In the genomic region with DNA sequence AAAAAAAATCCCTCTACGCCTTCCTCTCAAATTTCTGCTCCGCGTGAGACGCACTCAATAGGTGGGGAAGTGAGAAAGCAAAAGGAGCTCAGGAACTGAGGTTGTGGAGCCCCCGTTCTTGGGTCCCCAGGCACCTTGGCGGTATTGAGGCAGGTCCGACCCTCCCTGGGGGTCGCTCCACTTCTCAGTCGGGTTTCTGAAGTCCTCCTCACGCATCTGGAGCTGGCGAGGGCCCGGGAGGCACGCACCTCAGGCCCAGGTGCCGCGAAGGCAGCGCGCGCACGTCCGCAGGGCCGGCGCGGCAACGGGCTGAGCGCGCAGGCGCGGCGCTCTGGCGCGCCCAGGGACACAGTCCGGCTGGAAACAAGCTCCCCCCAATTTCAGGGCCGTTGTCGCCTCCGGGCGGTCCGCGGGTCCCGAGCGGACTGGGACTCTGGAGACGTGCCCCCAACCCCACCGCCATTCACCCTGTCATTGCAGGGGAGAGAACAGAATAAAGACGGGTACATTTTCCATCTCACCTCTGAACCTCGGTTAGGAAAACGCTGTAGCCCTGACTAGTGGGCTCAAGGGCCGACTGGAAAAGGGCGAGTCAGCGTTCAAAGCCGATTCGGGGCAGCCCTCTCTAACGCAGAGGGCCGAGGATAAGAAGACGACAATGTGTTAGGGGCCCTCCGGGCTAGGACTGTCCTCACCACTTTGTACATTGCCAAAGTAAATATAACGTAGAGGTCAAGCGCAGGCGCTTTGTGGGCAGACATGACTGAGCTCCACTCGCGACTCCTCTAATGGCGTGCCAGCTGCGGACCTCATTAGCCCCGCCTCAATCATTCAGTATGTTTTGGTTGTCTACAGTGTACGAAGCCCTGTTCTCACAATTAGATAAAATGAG, we compare ENCODE assay signal across 9 cellular contexts. TPM values are rescaled to one million over a fixed set of nuclear protein-coding genes. Genes with fewer than 3 reads are reported as not detected.
A peak's percentile ranks its signal among the peaks of the same experiment; 100 is the strongest.
DNase-seq lines count a peak whose midpoint lies in the region; ATAC-seq, FAIRE-seq and TF ChIP-seq lines count a peak whose summit lies in the region.
"Had no signal": no experiment of that assay in that cellular context is flagged by ENCODE, and none has a peak within 500 bp of the region (broad histone marks: within the 10 kb centered on the region; RNA-seq: fewer than 3 reads in every experiment).

A gene with protein sequence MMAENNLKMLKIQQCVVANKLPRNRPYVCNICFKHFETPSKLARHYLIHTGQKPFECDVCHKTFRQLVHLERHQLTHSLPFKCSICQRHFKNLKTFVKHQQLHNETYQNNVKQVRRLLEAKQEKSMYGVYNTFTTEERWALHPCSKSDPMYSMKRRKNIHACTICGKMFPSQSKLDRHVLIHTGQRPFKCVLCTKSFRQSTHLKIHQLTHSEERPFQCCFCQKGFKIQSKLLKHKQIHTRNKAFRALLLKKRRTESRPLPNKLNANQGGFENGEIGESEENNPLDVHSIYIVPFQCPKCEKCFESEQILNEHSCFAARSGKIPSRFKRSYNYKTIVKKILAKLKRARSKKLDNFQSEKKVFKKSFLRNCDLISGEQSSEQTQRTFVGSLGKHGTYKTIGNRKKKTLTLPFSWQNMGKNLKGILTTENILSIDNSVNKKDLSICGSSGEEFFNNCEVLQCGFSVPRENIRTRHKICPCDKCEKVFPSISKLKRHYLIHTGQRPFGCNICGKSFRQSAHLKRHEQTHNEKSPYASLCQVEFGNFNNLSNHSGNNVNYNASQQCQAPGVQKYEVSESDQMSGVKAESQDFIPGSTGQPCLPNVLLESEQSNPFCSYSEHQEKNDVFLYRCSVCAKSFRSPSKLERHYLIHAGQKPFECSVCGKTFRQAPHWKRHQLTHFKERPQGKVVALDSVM (minus strand): TSS at position 306 of the 892 bp plus-strand sequence. CDS start 4,853 bp downstream, outside the sequence.

- TF ChIP-seq POLR2A in GM19193 (IDR thresholded peaks at IDR 0.05; ENCODE audit: extremely low read depth, insufficient read depth, insufficient read length) (peak; percentile 97), HepG2 (IDR thresholded peaks at IDR 0.05; ENCODE audit: insufficient read depth in 1 of 2, low read depth in 2 of 2, low read length in 2 of 2) (peak; percentile 80 to 82)

- CTCF ChIA-PET in HepG2 (lab: Yijun Ruan, JAX; ENCODE audit: low intra/inter-chr PET ratio, low total read pairs), result no interaction called here

- H3K27me3 ChIP-seq in HepG2 (ENCODE audit: control insufficient read depth in 1 of 2, insufficient read depth in 2 of 2, low read length in 2 of 2), result no peaks in the 10 kb centered on the region; a peak in 2 of 5 replicates

- H3K36me3 ChIP-seq in HepG2 (replicated peaks in 1 of 2; ENCODE audit: control insufficient read depth in 1 of 2, insufficient read depth in 2 of 2, low read length in 2 of 2), result peaks cover 0 to 11% of the 10 kb centered on the region in 2 experiments; a peak in 3 of 5 replicates

- TF ChIP-seq RAD21 in HepG2 (CRISPR knock-in tag; IDR thresholded peaks at IDR 0.05), result peak; percentile 45

- DNase-seq in AML-193 (lab: John Stamatoyannopoulos, UW) (peak; percentile 59 to 63), NCI-H524 (lab: John Stamatoyannopoulos, UW) (peak; percentile 78 to 86), dedifferentiated amniotic fluid mesenchymal stem cell (ENCODE audit: extremely low spot score) (peak; percentile 63), HepG2 (ENCODE audit: low spot score) (peak; percentile 64)
- DNase-seq in activated CD4-positive, alpha-beta T cell treated with anti-CD3 and anti-CD28 coated beads, Interleukin-2, amount 50 U/mL, for 1 hour, result peak; percentile 79
- peak; percentile 80 to 85 for DNase-seq in stimulated activated CD4-positive, alpha-beta T cell treated with anti-CD3 and anti-CD28 coated beads, Interleukin-2, amount 100 ng/mL, for 48 hours

- H3K4me2 ChIP-seq in HepG2 (ENCODE audit: low read depth, low read length), result peak within 1 kb of the TSS; percentile 87

- peak within 1 kb of the TSS; percentile 96 for H3K27ac ChIP-seq in HepG2 (ENCODE audit: extremely low read length, insufficient read depth, low read length)

- POLR2A ChIA-PET in HepG2 (lab: Yijun Ruan, JAX), result interaction anchor here (0.7 to 3.3 kb wide), 11 partner anchors 11 to 645 kb away, joined by 3 to 125 read pairs (median 5); a partner anchor contains a TSS

- in situ Hi-C loops in HepG2 (cut with HindIII; ENCODE audit: extremely low pct_ligation_motif_present, low pct_unique_long_range_greater_than_20kb), result no loop called here

- TSS peak; percentile 93 for BruUV-seq in HepG2 (replicated peaks; lab: Mats Ljungman, UMichigan)

- H3K79me2 ChIP-seq in HepG2 (ENCODE audit: insufficient read depth, low read length), result peaks cover 45% of the 10 kb centered on the region

- TF ChIP-seq EP300 in HepG2 (IDR thresholded peaks at IDR 0.05; ENCODE audit: low read depth in 2 of 2, low read length in 2 of 2), result no peak
- TF ChIP-seq EP300 in HepG2 (CRISPR knock-in tag; IDR thresholded peaks at IDR 0.05; ENCODE audit: borderline replicate concordance), result no peak; the same call in 1 of the 2 replicates

- intact Hi-C loops in HepG2 (cut with micrococcal nuclease; ENCODE audit: unreplicated experiment), result loop anchor here (1.0 kb wide), 1 partner anchor 19 kb away; a partner anchor contains a TSS

- peak within 1 kb of the TSS; percentile 97 for H2AFZ ChIP-seq in HepG2 (ENCODE audit: low read length)

- FAIRE-seq in HepG2 (lab: Jason Lieb, UNC), result peak; percentile 37
- FAIRE-seq: colon had no signal

- peak within 1 kb of the TSS; percentile 98 for H3K9ac ChIP-seq in HepG2 (ENCODE audit: insufficient read depth, low read depth, low read length)

- TF ChIP-seq CTCF in HepG2 (CRISPR knock-in tag; IDR thresholded peaks at IDR 0.05), result peak; percentile 33

- peak within 1 kb of the TSS; percentile 70 to 95 (median 76) for H3K4me3 ChIP-seq in HepG2 (replicated peaks in 1 of 3; ENCODE audit: insufficient read depth in 1 of 3, low read depth in 2 of 3, low read length in 3 of 3)

- no peaks in the 10 kb centered on the region for H3K9me3 ChIP-seq in HepG2 (ENCODE audit: low read length)

- peaks cover 45% of the 10 kb centered on the region for H3K4me1 ChIP-seq in HepG2 (ENCODE audit: insufficient read depth, low read length)

- peak; percentile 87 for ATAC-seq in HG03432 (IDR thresholded peaks at IDR 0.05; ENCODE audit: unreplicated experiment)
- peak; percentile 92 for ATAC-seq in HepG2

- 3% methylated on average over 28 of the region's 63 CpGs for WGBS in HepG2 (ENCODE audit: low lambda C conversion rate)

- H4K20me1 ChIP-seq in HepG2 (ENCODE audit: insufficient read depth, low read length), result peaks cover 30% of the 10 kb centered on the region

TF ChIP-seq in HepG2, 621 proteins besides CTCF, POLR2A, EP300 and RAD21 (continues in another document):
- TF ChIP-seq ZNF468 (CRISPR knock-in tag; IDR thresholded peaks at IDR 0.05), result no peak
- TF ChIP-seq, protein P1, sequence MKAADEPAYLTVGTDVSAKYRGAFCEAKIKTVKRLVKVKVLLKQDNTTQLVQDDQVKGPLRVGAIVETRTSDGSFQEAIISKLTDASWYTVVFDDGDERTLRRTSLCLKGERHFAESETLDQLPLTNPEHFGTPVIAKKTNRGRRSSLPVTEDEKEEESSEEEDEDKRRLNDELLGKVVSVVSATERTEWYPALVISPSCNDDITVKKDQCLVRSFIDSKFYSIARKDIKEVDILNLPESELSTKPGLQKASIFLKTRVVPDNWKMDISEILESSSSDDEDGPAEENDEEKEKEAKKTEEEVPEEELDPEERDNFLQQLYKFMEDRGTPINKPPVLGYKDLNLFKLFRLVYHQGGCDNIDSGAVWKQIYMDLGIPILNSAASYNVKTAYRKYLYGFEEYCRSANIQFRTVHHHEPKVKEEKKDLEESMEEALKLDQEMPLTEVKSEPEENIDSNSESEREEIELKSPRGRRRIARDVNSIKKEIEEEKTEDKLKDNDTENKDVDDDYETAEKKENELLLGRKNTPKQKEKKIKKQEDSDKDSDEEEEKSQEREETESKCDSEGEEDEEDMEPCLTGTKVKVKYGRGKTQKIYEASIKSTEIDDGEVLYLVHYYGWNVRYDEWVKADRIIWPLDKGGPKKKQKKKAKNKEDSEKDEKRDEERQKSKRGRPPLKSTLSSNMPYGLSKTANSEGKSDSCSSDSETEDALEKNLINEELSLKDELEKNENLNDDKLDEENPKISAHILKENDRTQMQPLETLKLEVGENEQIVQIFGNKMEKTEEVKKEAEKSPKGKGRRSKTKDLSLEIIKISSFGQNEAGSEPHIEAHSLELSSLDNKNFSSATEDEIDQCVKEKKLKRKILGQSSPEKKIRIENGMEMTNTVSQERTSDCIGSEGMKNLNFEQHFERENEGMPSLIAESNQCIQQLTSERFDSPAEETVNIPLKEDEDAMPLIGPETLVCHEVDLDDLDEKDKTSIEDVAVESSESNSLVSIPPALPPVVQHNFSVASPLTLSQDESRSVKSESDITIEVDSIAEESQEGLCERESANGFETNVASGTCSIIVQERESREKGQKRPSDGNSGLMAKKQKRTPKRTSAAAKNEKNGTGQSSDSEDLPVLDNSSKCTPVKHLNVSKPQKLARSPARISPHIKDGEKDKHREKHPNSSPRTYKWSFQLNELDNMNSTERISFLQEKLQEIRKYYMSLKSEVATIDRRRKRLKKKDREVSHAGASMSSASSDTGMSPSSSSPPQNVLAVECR (CRISPR knock-in tag; IDR thresholded peaks at IDR 0.05; ENCODE audit: borderline replicate concordance), result peak; percentile 85; the same call in 1 of the 2 replicates

RNA-seq across cellular contexts. Expression of the gene that starts here (rescaled TPM):
- total RNA-seq in HepG2 (2016; rRNA removed; fragmentation: Illumina TruSeq; extraction: Trizol), result 33.1 and 79.5 TPM in 2 replicates
- total RNA-seq in HepG2 (2016; cell fraction: cytosol; rRNA removed; fragmentation: Illumina TruSeq; extraction: Trizol; ENCODE audit: low read depth), result 3.2 and 3.5 TPM in 2 replicates
- total RNA-seq in HepG2 (2016; cell fraction: insoluble cytoplasmic fraction; rRNA removed; fragmentation: Illumina TruSeq; extraction: Trizol), result 31.9 and 72.9 TPM in 2 replicates
- 22.3 and 25.2 TPM in 2 replicates for total RNA-seq in HepG2 (2016; cell fraction: membrane; rRNA removed; fragmentation: Illumina TruSeq; extraction: Trizol)
- total RNA-seq in HepG2 (2016; cell fraction: nucleus; rRNA removed; fragmentation: Illumina TruSeq; extraction: Trizol), result 29.2 and 36.6 TPM in 2 replicates
- polyA plus RNA-seq in HepG2 (2011; rRNA removed), result 13.0 and 15.5 TPM in 2 replicates
- polyA plus RNA-seq in HepG2 (2011; cell fraction: cytosol; rRNA removed), result 4.8 and 9.1 TPM in 2 replicates
- polyA plus RNA-seq in HepG2 (2011; cell fraction: nucleus; rRNA removed), result 6.1 and 8.0 TPM in 2 replicates
- polyA plus RNA-seq in HepG2 (2012), result 13.6 and 14.2 TPM in 2 replicates
- polyA plus RNA-seq in HepG2 (2016; cell fraction: cytosol; fragmentation: Illumina TruSeq; extraction: Trizol; ENCODE audit: low read depth), result 1.4 TPM in 2 replicates
- polyA plus RNA-seq in HepG2 (2016; cell fraction: insoluble cytoplasmic fraction; fragmentation: Illumina TruSeq; extraction: Trizol; ENCODE audit: low read depth), result 37.9 and 43.1 TPM in 2 replicates
- 6.4 and 6.7 TPM in 2 replicates for polyA plus RNA-seq in HepG2 (2016; cell fraction: membrane; fragmentation: Illumina TruSeq; extraction: Trizol; ENCODE audit: low read depth)
- 26.5 and 28.2 TPM in 2 replicates for polyA plus RNA-seq in HepG2 (2016; cell fraction: nucleus; fragmentation: Illumina TruSeq; extraction: Trizol; ENCODE audit: insufficient read depth, low read depth)
- polyA minus RNA-seq in HepG2 (2011; rRNA and poly(A)+ RNA removed; ENCODE audit: low replicate concordance), result 20.6 and 23.6 TPM in 2 replicates
- polyA minus RNA-seq in HepG2 (2011; cell fraction: cytosol; rRNA and poly(A)+ RNA removed), result 28.6 and 38.0 TPM in 2 replicates
- polyA minus RNA-seq in HepG2 (2011; cell fraction: nucleus; rRNA and poly(A)+ RNA removed), result 34.9 and 43.5 TPM in 2 replicates

Comparison
In these comparisons a context has a peak if more than half of its experiments do, and no peak if none do; other contexts are left out.
1. Peak in every context shown above with its lines: DNase-seq, ATAC-seq, H3K4me3 ChIP-seq and H3K27ac ChIP-seq.